8 cellular contexts compared by ENCODE assay signal in genomic region chr16:29973384-29974246, GRCh38. TPM values are rescaled to one million over a fixed set of nuclear protein-coding genes. Genes with fewer than 3 reads are reported as not detected.
DNase-seq lines count a peak whose midpoint lies in the region; ATAC-seq, FAIRE-seq and TF ChIP-seq lines count a peak whose summit lies in the region.

TSS of gene TAOK2 (plus strand) at chr16:29973868. CDS start at chr16:29977773, 3,905 bp downstream.

- intact Hi-C loops in endothelial cell of umbilical vein (cut with micrococcal nuclease) = loop anchor here (1.0 to 5.0 kb wide), 6 partner anchors 11 to 166 kb away; partner anchors contain the start of genes CDIPT, INO80E, KCTD13 and MAZ

- TF ChIP-seq POLR2A in endothelial cell of umbilical vein (IDR thresholded peaks at IDR 0.05; ENCODE audit: low read depth, low read length) = peak; percentile 89

- peak; percentile 90 for ATAC-seq in GM21529 (IDR thresholded peaks at IDR 0.05; ENCODE audit: unreplicated experiment)

- H3K4me3 Mint-ChIP-seq in IgD-negative memory B cell = peak within 1 kb of the TSS; percentile 78 to 98 (median 92)

- no peaks in the 10 kb centered on the region for H3K27me3 Mint-ChIP-seq in IgD-negative memory B cell

- H3K27ac Mint-ChIP-seq in IgD-negative memory B cell = peak within 1 kb of the TSS; percentile 74 to 95 (median 77)

- CTCF ChIA-PET in endothelial cell of umbilical vein (lab: Charles Lee) = interaction anchor here (0.6 to 2.3 kb wide), 12 partner anchors 11 to 166 kb away, joined by 3 to 17 read pairs (median 4); partner anchors contain the start of genes CDIPT, KCTD13 and TMEM219

- no TSS peak for BruUV-seq in endothelial cell of umbilical vein (replicated peaks; lab: Mats Ljungman, UMichigan)

- peak within 1 kb of the TSS; percentile 93 for H3K9ac ChIP-seq in endothelial cell of umbilical vein (replicated peaks; ENCODE audit: extremely low read depth, insufficient read depth, low read length)

- TF ChIP-seq CTCF in endothelial cell of umbilical vein (IDR thresholded peaks at IDR 0.05; ENCODE audit: extremely low read depth in 1 of 2, insufficient read depth in 1 of 2, low read depth in 1 of 2, low read length in 2 of 2) = no peak

- H4K20me1 ChIP-seq in endothelial cell of umbilical vein (replicated peaks; ENCODE audit: control insufficient read depth, extremely low read depth, insufficient read depth, low read length) = no peaks in the 10 kb centered on the region

- no peaks in the 10 kb centered on the region for H3K9me1 ChIP-seq in endothelial cell of umbilical vein (replicated peaks; ENCODE audit: control insufficient read depth, extremely low read depth, insufficient read depth, low read length)

- peak; percentile 95 for FAIRE-seq in endothelial cell of umbilical vein (lab: Jason Lieb, UNC)

- no peaks in the 10 kb centered on the region for H3K27me3 ChIP-seq in endothelial cell of umbilical vein (ENCODE audit: control insufficient read depth in 2 of 2, insufficient read depth in 2 of 2, low read length in 2 of 2)

- peak; percentile 97 for DNase-seq in DMS114 treated with DMSO at 0.1 percent for 48 hours (lab: John Stamatoyannopoulos, UW; ENCODE audit: unreplicated experiment)
- peak; percentile 100 for DNase-seq in OCI-M1 (lab: John Stamatoyannopoulos, UW)
- DNase-seq in activated T-cell treated with anti-CD3 and anti-CD28 coated beads for 1 hour (ENCODE audit: low read depth) = peak; percentile 86
- peak; percentile 100 for DNase-seq in endothelial cell of umbilical vein (ENCODE audit: low read depth, low spot score)
- peak; percentile 95 for DNase-seq in middle frontal gyrus (ENCODE audit: extremely low spot score, low spot score)
- peak; percentile 85 to 88 for DNase-seq in stimulated activated CD8-positive, alpha-beta memory T cell treated with anti-CD3 and anti-CD28 coated beads, Interleukin-2, amount 100 ng/mL, for 1 hour (ENCODE audit: low read depth in 2 of 2)

- H3K79me2 ChIP-seq in endothelial cell of umbilical vein (ENCODE audit: control insufficient read depth, insufficient read depth, low read length) = peaks cover 49% of the 10 kb centered on the region

- peaks cover 7% of the 10 kb centered on the region for H3K36me3 Mint-ChIP-seq in IgD-negative memory B cell

- peak within 1 kb of the TSS; percentile 81 for H3K27ac ChIP-seq in endothelial cell of umbilical vein (ENCODE audit: insufficient read depth, low read depth, low read length)

- dilution Hi-C loops in endothelial cell of umbilical vein (cut with MboI; ENCODE audit: extremely low pct_ligation_motif_present, low sequenced_read_pairs) = no loop called here

- H3K4me1 Mint-ChIP-seq in IgD-negative memory B cell = peaks cover 20 to 22% (median 22%) of the 10 kb centered on the region in 3 donors

- peak within 1 kb of the TSS; percentile 98 for H3K4me2 ChIP-seq in endothelial cell of umbilical vein (ENCODE audit: insufficient read depth, low read length)

- peak within 1 kb of the TSS; percentile 24 for H2AFZ ChIP-seq in endothelial cell of umbilical vein (ENCODE audit: low read depth, low read length)

- peaks cover 8 to 21% of the 10 kb centered on the region in 2 experiments for H3K36me3 ChIP-seq in endothelial cell of umbilical vein (ENCODE audit: control insufficient read depth in 2 of 2, extremely low read depth in 1 of 2, insufficient read depth in 2 of 2, low read length in 2 of 2)

- H3K9me3 ChIP-seq in endothelial cell of umbilical vein (replicated peaks; ENCODE audit: control insufficient read depth, insufficient read depth, low read length) = no peaks in the 10 kb centered on the region

- H3K9me3 Mint-ChIP-seq in IgD-negative memory B cell = no peaks in the 10 kb centered on the region

- peaks cover 38% of the 10 kb centered on the region for H3K4me1 ChIP-seq in endothelial cell of umbilical vein (ENCODE audit: control insufficient read depth, extremely low read depth, insufficient read depth, low read length)

- peak within 1 kb of the TSS; percentile 79 to 95 (median 94) for H3K4me3 ChIP-seq in endothelial cell of umbilical vein (replicated peaks in 1 of 3; ENCODE audit: insufficient read depth in 1 of 3, low read depth in 1 of 3, low read length in 3 of 3)

- POLR2A ChIA-PET in endothelial cell of umbilical vein (lab: Charles Lee) = interaction anchor here (0.5 to 1.4 kb wide), 12 partner anchors 11 to 183 kb away, joined by 3 to 14 read pairs (median 3); partner anchors contain the start of genes ASPHD1, KCTD13, KIF22 and SEZ6L2

TF ChIP-seq in endothelial cell of umbilical vein, 7 proteins besides CTCF, POLR2A, EP300 and RAD21:
- TF ChIP-seq POLR2AphosphoS5 (IDR thresholded peaks at IDR 0.05; ENCODE audit: insufficient read depth, low read depth, low read length) (peak; percentile 93), MAX (IDR thresholded peaks at IDR 0.05; ENCODE audit: insufficient read depth, insufficient read length) (peak; percentile 81), GATA2 (IDR thresholded peaks at IDR 0.05; ENCODE audit: insufficient read depth, insufficient read length, low read depth, low read length) (no peak)

RNA-seq across cellular contexts. Expression of gene TAOK2, which starts in this region (rescaled TPM):
- polyA plus RNA-seq in IgD-negative memory B cell (7.6 TPM), endothelial cell of umbilical vein (52.8 and 57.5 TPM in 2 replicates)
- total RNA-seq in endothelial cell of umbilical vein = 112 and 114 TPM in 2 replicates
- 31.8 and 41.7 TPM in 2 replicates for polyA plus RNA-seq in endothelial cell of umbilical vein (2011; cell fraction: cytosol; rRNA removed)
- polyA plus RNA-seq in endothelial cell of umbilical vein (2011; cell fraction: nucleus; rRNA removed) = 179 and 192 TPM in 2 replicates
- 44.4 and 50.9 TPM in 2 replicates for polyA plus RNA-seq in endothelial cell of umbilical vein (2012)
- 71.1 and 77.2 TPM in 2 replicates for polyA minus RNA-seq in endothelial cell of umbilical vein
- 15.8 TPM for polyA minus RNA-seq in endothelial cell of umbilical vein (2011; cell fraction: cytosol; rRNA and poly(A)+ RNA removed)
- polyA minus RNA-seq in endothelial cell of umbilical vein (2011; cell fraction: nucleus; rRNA and poly(A)+ RNA removed) = 63.8 and 70.5 TPM in 2 replicates

Comparison
In these comparisons a context has a peak if more than half of its experiments do, and no peak if none do; other contexts are left out.
1. Peak in every context shown above with its lines: DNase-seq, ATAC-seq, H3K4me3 ChIP-seq and H3K27ac ChIP-seq.